Comparison of ENCODE assay signal across 8 cellular contexts in the genomic region with DNA sequence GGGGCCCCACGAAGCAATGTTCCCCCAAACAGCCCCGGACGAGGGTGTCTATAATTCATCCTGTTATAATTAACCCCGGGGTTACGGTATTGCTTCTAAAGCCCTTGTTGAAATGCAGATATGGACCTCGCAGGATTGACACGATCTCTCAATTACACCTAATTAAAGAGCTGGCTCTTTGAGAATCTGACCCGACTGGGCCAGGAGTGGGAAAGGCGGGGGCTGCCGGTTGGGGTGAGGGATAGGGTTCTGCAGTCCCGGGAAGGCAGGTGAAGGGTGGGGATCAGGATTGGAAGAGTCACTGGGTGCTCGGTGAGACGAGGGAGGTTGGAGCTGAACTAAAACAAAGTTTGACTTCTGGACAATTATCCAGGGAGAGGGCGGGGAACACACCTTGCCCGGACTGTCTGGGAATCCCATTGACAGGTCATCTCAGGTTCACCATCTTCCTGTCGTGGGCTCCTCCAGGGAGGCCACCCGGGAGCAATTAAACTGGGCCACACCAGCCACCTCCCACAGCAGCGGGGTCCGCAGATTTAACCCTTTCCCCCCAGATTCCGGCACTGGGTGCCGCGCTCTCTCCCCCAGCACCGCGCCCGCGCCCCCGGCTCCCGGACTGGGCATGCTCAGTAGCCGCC. TPM values are rescaled to one million over a fixed set of nuclear protein-coding genes. Genes with fewer than 3 reads are reported as not detected.
DNase-seq lines count a peak whose midpoint lies in the region; ATAC-seq and TF ChIP-seq lines count a peak whose summit lies in the region.

No MANE protein-coding gene starts in this region.

- no peaks in the 10 kb centered on the region for H3K9me3 ChIP-seq in T-helper 17 cell (ENCODE audit: control insufficient read depth, low read length, poor library complexity, severe bottlenecking)
- no peaks in the 10 kb centered on the region for H3K9me3 ChIP-seq in sigmoid colon

- ATAC-seq in T-helper 17 cell (no peak), foreskin keratinocyte (peak; percentile 7), HG03196 (IDR thresholded peaks at IDR 0.05; ENCODE audit: unreplicated experiment) (no peak), HG02970 (IDR thresholded peaks at IDR 0.05; ENCODE audit: low FRiP score, unreplicated experiment) (no peak)

- WGBS in sigmoid colon, 2 donors = 1% methylated on average over 29 of the region's 29 CpGs

- no peaks in the 10 kb centered on the region for H3K4me1 ChIP-seq in foreskin keratinocyte
- peaks cover 0 to 26% (median 23%) of the 10 kb centered on the region in 4 donors for H3K4me1 ChIP-seq in sigmoid colon

- peak overlapping the region; percentile 72 for H3K4me3 Mint-ChIP-seq in activated CD4-positive, alpha-beta T cell treated with anti-CD3 and anti-CD28 coated beads, Interleukin-2, amount 10 ng/mL, durations not matched to agents 7 days and 5 days
- H3K4me3 Mint-ChIP-seq in T-helper 17 cell = peak overlapping the region; percentile 92

- H3K27me3 ChIP-seq in foreskin keratinocyte (peaks cover 96% of the 10 kb centered on the region), sigmoid colon (peaks cover 3 to 41% (median 19%) of the 10 kb centered on the region in 3 donors)

- no peak for DNase-seq in activated CD4-positive, alpha-beta T cell treated with anti-CD3 and anti-CD28 coated beads, Interleukin-2, amount 10 ng/mL, durations not matched to agents 7 days and 5 days
- no peak for DNase-seq in activated CD4-positive, alpha-beta T cell treated with anti-CD3 and anti-CD28 coated beads for 4 hours
- DNase-seq in T-helper 17 cell (no peak), foreskin keratinocyte (no peak), sigmoid colon (no peak), islet precursor cell (no peak)

- H3K27ac ChIP-seq in foreskin keratinocyte (no peak overlapping the region), sigmoid colon (no peak overlapping the region)

- peaks cover 88% of the 10 kb centered on the region for H3K27me3 Mint-ChIP-seq in activated CD4-positive, alpha-beta T cell treated with anti-CD3 and anti-CD28 coated beads, Interleukin-2, amount 10 ng/mL, durations not matched to agents 7 days and 5 days
- peaks cover 85% of the 10 kb centered on the region for H3K27me3 Mint-ChIP-seq in T-helper 17 cell

- intact Hi-C loops in sigmoid colon (cut with DNase I) = no loop called here

- TF ChIP-seq EP300 in sigmoid colon (IDR thresholded peaks at IDR 0.05) = no peak

- POLR2A ChIA-PET in activated CD4-positive, alpha-beta T cell treated with anti-CD3 and anti-CD28 coated beads, Interleukin-2, amount 10 ng/mL, durations not matched to agents 7 days and 5 days (lab: Charles Lee) = no interaction called here

- no peaks in the 10 kb centered on the region for H3K36me3 ChIP-seq in sigmoid colon

- peaks cover 24% of the 10 kb centered on the region for H3K4me1 Mint-ChIP-seq in activated CD4-positive, alpha-beta T cell treated with anti-CD3 and anti-CD28 coated beads, Interleukin-2, amount 10 ng/mL, durations not matched to agents 7 days and 5 days
- H3K4me1 Mint-ChIP-seq in T-helper 17 cell = peaks cover 28% of the 10 kb centered on the region

- CTCF ChIA-PET in activated CD4-positive, alpha-beta T cell treated with anti-CD3 and anti-CD28 coated beads, Interleukin-2, amount 10 ng/mL, durations not matched to agents 7 days and 5 days (lab: Charles Lee) = interaction anchor here (1.2 kb wide), 1 partner anchor 26 kb away, joined by 3 read pairs; no protein-coding TSS in a partner anchor

- no peak for TF ChIP-seq CTCF in foreskin keratinocyte (conservative IDR thresholded peaks at IDR 0.05)
- no peak for TF ChIP-seq CTCF in sigmoid colon (IDR thresholded peaks at IDR 0.05)

- H3K4me3 ChIP-seq in sigmoid colon = peak overlapping the region; percentile 37 to 66 (median 62)

- H3K27ac Mint-ChIP-seq in activated CD4-positive, alpha-beta T cell treated with anti-CD3 and anti-CD28 coated beads, Interleukin-2, amount 10 ng/mL, durations not matched to agents 7 days and 5 days = no peak overlapping the region
- no peak overlapping the region for H3K27ac Mint-ChIP-seq in T-helper 17 cell

- H3K9me3 Mint-ChIP-seq in activated CD4-positive, alpha-beta T cell treated with anti-CD3 and anti-CD28 coated beads, Interleukin-2, amount 10 ng/mL, durations not matched to agents 7 days and 5 days = no peaks in the 10 kb centered on the region

- TF ChIP-seq POLR2A in sigmoid colon (IDR thresholded peaks at IDR 0.05) = no peak

- H3K36me3 Mint-ChIP-seq in activated CD4-positive, alpha-beta T cell treated with anti-CD3 and anti-CD28 coated beads, Interleukin-2, amount 10 ng/mL, durations not matched to agents 7 days and 5 days (ENCODE audit: low read depth) = peaks cover 1% of the 10 kb centered on the region
- H3K36me3 Mint-ChIP-seq in T-helper 17 cell (ENCODE audit: low read depth) = no peaks in the 10 kb centered on the region

RNA-seq across cellular contexts. Expression of a gene that starts 0.4 kb away (rescaled TPM):
- not detected for total RNA-seq in activated CD4-positive, alpha-beta T cell treated with anti-CD3 and anti-CD28 coated beads, Interleukin-2, amount 10 ng/mL, durations not matched to agents 7 days and 5 days
- total RNA-seq in T-helper 17 cell (not detected), foreskin keratinocyte (not detected in 2 replicates), sigmoid colon (1 to 10 TPM in 1 of 4 donors, under 1 TPM in 3; 0.14 to 1.4 (median 0.52) TPM)
- polyA plus RNA-seq in foreskin keratinocyte (0.04 TPM in 2 replicates), sigmoid colon (under 1 TPM in 1 of 3 donors, not detected in 2; 0.22 TPM)

RNA-seq across cellular contexts. Expression of a gene that starts 25.0 kb away (rescaled TPM):
- total RNA-seq in activated CD4-positive, alpha-beta T cell treated with anti-CD3 and anti-CD28 coated beads, Interleukin-2, amount 10 ng/mL, durations not matched to agents 7 days and 5 days = 1 to 10 TPM; 8.3 to 8.9 TPM
- 10 to 100 TPM in 1 of 2 donors, 1 to 10 TPM in 1; 8.9 to 12.4 TPM for total RNA-seq in T-helper 17 cell
- total RNA-seq in foreskin keratinocyte = 12.1 and 12.9 TPM in 2 replicates
- 2.8 TPM in 2 replicates for polyA plus RNA-seq in foreskin keratinocyte
- 10 to 100 TPM in 1 of 4 donors, 1 to 10 TPM in 3; 5.8 to 11.1 (median 7.0) TPM for total RNA-seq in sigmoid colon
- 1 to 10 TPM; 1.2 to 3.6 (median 1.6) TPM for polyA plus RNA-seq in sigmoid colon
